Comparison of ENCODE assay signal across 33 cellular contexts in the genomic region with DNA sequence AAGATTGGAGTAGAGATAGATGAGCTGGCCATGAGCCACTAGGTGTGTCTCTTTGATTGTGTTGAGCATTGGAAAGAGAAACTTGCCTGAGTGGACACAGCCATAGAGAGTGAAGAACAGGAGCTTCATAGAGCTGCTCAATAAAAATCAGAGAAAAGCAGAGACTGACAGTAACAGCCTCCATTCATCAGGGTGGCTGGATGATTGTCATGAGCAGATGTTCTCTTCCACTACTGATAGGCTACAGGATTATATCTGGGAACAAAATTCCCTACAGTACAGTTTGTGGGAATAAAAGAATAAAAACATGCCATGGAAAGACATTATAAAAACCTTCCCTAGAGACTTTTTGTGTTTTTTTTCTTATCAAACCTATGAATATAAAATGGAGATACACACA.
"Had no signal": no experiment of that assay in that cellular context is flagged by ENCODE, and none has a peak within 500 bp of the region (broad histone marks: within the 10 kb centered on the region; RNA-seq: fewer than 3 reads in every experiment).

No MANE protein-coding gene starts in this region.

- H3K36me3 ChIP-seq: adrenal gland, esophagus muscularis mucosa, gastrocnemius medialis, WERI-Rb-1 had no signal

- ATAC-seq: activated CD4-positive, CD25-positive, alpha-beta regulatory T cell treated with anti-CD3 and anti-CD28 coated beads, Interleukin-2, amount 50 U/mL, for 24 hours; activated CD8-positive, alpha-beta T cell treated with anti-CD3 and anti-CD28 coated beads for 36 hours; activated naive CD8-positive, alpha-beta T cell treated with anti-CD3 and anti-CD28 coated beads, Interleukin-2, amount 50 U/mL, for 24 hours; activated T-cell treated with anti-CD3 and anti-CD28 coated beads, Interleukin-2, amount 50 U/mL, for 4 hours; activated T-helper 17 cell treated with anti-CD3 and anti-CD28 coated beads, Interleukin-2, amount 50 U/mL, for 72 hours; body of pancreas; effector memory CD8-positive, alpha-beta T cell; foreskin keratinocyte; gastrocnemius medialis; T-cell had no signal

- H3K36me3 Mint-ChIP-seq: activated naive CD8-positive, alpha-beta T cell treated with anti-CD3 and anti-CD28 coated beads for 36 hours; T-cell had no signal

- H3K4me1 Mint-ChIP-seq: activated B cell treated with CpG ODN at 0.5 μM for 24 hours; activated naive CD8-positive, alpha-beta T cell treated with anti-CD3 and anti-CD28 coated beads for 36 hours; activated naive CD8-positive, alpha-beta T cell treated with anti-CD3 and anti-CD28 coated beads, Interleukin-2, amount 50 U/mL, for 24 hours; activated T-helper 17 cell treated with anti-CD3 and anti-CD28 coated beads, Interleukin-2, amount 50 U/mL, for 72 hours; T-cell had no signal

- H3K27me3 ChIP-seq: adrenal gland, body of pancreas, esophagus muscularis mucosa, foreskin keratinocyte, gastrocnemius medialis had no signal

- H3K27ac Mint-ChIP-seq: activated B cell treated with CpG ODN at 0.5 μM for 24 hours; activated CD8-positive, alpha-beta T cell treated with anti-CD3 and anti-CD28 coated beads for 36 hours; activated naive CD8-positive, alpha-beta T cell treated with anti-CD3 and anti-CD28 coated beads for 36 hours; activated naive CD8-positive, alpha-beta T cell treated with anti-CD3 and anti-CD28 coated beads, Interleukin-2, amount 50 U/mL, for 24 hours; activated T-helper 17 cell treated with anti-CD3 and anti-CD28 coated beads, Interleukin-2, amount 50 U/mL, for 72 hours; effector memory CD8-positive, alpha-beta T cell; T-cell; T-helper 1 cell treated with Interleukin-12 subunit alpha and Interleukin-12 subunit beta and Interleukin-4 antibody, amounts not matched to agents 30 μg/mL and 1 μg/mL, for 36 hours had no signal

- H3K4me3 Mint-ChIP-seq: activated B cell treated with CpG ODN at 0.5 μM for 24 hours; activated CD8-positive, alpha-beta T cell treated with anti-CD3 and anti-CD28 coated beads for 36 hours; activated naive CD8-positive, alpha-beta T cell treated with anti-CD3 and anti-CD28 coated beads for 36 hours; activated naive CD8-positive, alpha-beta T cell treated with anti-CD3 and anti-CD28 coated beads, Interleukin-2, amount 50 U/mL, for 24 hours; activated T-cell treated with anti-CD3 and anti-CD28 coated beads, Interleukin-2, amount 50 U/mL, for 4 hours; activated T-helper 17 cell treated with anti-CD3 and anti-CD28 coated beads, Interleukin-2, amount 50 U/mL, for 72 hours; effector memory CD8-positive, alpha-beta T cell; T-cell; T-helper 1 cell treated with Interleukin-12 subunit alpha and Interleukin-12 subunit beta and Interleukin-4 antibody, amounts not matched to agents 30 μg/mL and 1 μg/mL, for 36 hours had no signal

- H3K4me3 ChIP-seq: adrenal gland, body of pancreas, esophagus muscularis mucosa, gastrocnemius medialis had no signal

- H3K9me3 Mint-ChIP-seq: activated B cell treated with CpG ODN at 0.5 μM for 24 hours; activated CD8-positive, alpha-beta T cell treated with anti-CD3 and anti-CD28 coated beads for 36 hours; activated naive CD8-positive, alpha-beta T cell treated with anti-CD3 and anti-CD28 coated beads for 36 hours; activated T-cell treated with anti-CD3 and anti-CD28 coated beads, Interleukin-2, amount 50 U/mL, for 4 hours; effector memory CD8-positive, alpha-beta T cell; T-cell had no signal

- H3K4me1 ChIP-seq: adrenal gland, esophagus muscularis mucosa, foreskin keratinocyte, gastrocnemius medialis had no signal

- H3K9me3 ChIP-seq: adrenal gland, body of pancreas, esophagus muscularis mucosa, gastrocnemius medialis had no signal

- DNase-seq: activated B cell treated with CpG ODN at 0.5 μM for 24 hours; activated CD4-positive, alpha-beta T cell treated with anti-CD3 and anti-CD28 coated beads for 48 hours; activated CD4-positive, alpha-beta T cell treated with anti-CD3 and anti-CD28 coated beads, Interleukin-2, amount 50 U/mL, for 1 hour; activated CD4-positive, alpha-beta T cell treated with anti-CD3 and anti-CD28 coated beads, Interleukin-2, amount 50 U/mL, for 48 hours; activated CD8-positive, alpha-beta memory T cell treated with anti-CD3 and anti-CD28 coated beads for 24 hours; activated CD8-positive, alpha-beta T cell treated with anti-CD3 and anti-CD28 coated beads for 36 hours; activated effector memory CD4-positive, alpha-beta T cell treated with Interleukin-2 at 50 U/mL for 16 hours; activated gamma-delta T cell treated with Interleukin-2 at 50 U/mL for 16 hours; activated naive CD4-positive, alpha-beta T cell treated with anti-CD3 and anti-CD28 coated beads, Interleukin-2, amount 50 U/mL, for 16 hours; activated naive CD4-positive, alpha-beta T cell treated with Interleukin-2 at 50 U/mL for 16 hours; activated naive CD8-positive, alpha-beta T cell treated with anti-CD3 and anti-CD28 coated beads for 36 hours; activated naive CD8-positive, alpha-beta T cell treated with anti-CD3 and anti-CD28 coated beads, Interleukin-2, amount 50 U/mL, for 24 hours; activated T-cell treated with anti-CD3 and anti-CD28 coated beads, Interleukin-2, amount 50 U/mL, for 4 hours; adrenal gland; amygdala; aorta; body of pancreas; caudate nucleus; cortex of kidney; dermis blood vessel endothelial cell; effector CD4-positive, alpha-beta T cell; effector memory CD8-positive, alpha-beta T cell; erythroblast; foreskin keratinocyte; gastrocnemius medialis; glutamatergic neuron; T-cell; T1000; WERI-Rb-1 had no signal

- H3K27ac ChIP-seq: adrenal gland, body of pancreas, esophagus muscularis mucosa, foreskin keratinocyte, gastrocnemius medialis, WERI-Rb-1 had no signal

- H3K27me3 Mint-ChIP-seq: activated B cell treated with CpG ODN at 0.5 μM for 24 hours; activated CD8-positive, alpha-beta T cell treated with anti-CD3 and anti-CD28 coated beads for 36 hours; activated naive CD8-positive, alpha-beta T cell treated with anti-CD3 and anti-CD28 coated beads for 36 hours; activated naive CD8-positive, alpha-beta T cell treated with anti-CD3 and anti-CD28 coated beads, Interleukin-2, amount 50 U/mL, for 24 hours; activated T-helper 17 cell treated with anti-CD3 and anti-CD28 coated beads, Interleukin-2, amount 50 U/mL, for 72 hours; effector memory CD8-positive, alpha-beta T cell; T-cell had no signal
